In the genomic region with DNA sequence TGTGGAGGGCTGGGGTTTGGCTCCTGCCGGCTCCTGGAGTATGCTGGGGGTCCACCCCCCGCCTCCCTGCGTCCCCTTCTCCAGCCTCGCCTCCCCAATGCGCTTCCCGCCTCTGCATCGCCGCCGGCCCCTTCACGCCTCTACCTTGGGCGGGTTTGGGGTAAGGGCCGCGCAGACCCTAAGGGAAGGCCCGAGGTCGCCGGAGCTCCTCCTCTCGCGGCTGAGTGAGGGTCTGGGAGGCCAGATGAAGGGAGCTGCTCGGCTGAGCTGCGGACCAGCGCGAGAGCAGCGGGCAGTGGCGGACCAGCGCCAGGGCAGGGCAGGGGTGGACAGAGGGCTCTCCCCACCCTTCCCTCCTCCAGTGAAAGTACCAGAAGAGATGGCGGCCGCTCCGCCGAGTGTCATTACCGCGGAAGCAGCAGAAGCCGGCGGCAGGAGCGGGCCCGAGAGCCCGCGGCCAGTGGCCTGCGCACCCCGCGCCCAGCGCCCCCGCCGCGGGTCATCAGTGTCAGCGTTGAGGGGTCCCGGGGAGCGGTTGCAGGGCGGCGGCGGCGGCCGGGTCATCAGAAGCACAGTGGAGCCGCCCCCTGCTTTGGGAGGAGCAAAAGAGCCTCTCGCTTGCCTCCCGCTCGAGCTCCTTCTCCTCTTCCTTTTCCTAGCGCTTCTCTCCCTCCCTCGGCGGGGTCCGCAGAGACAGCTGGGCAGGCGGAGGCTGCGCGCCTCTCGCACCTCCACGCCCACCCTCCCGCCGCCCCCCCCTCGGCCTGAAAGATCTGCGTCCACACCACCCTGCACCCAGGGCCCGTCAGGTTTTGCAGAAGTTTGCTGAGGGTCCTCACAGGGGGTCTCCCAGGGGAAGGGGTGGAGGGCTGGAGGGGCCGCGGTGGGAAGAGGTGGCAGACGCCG, we compare ENCODE assay signal across 2 cellular contexts.
TF ChIP-seq lines count a peak whose summit lies in the region.

No MANE protein-coding gene starts in this region.

TF ChIP-seq in SK-N-SH, 30 proteins besides CTCF, POLR2A, EP300 and RAD21 (continued from another document):
- TF ChIP-seq, protein P1, sequence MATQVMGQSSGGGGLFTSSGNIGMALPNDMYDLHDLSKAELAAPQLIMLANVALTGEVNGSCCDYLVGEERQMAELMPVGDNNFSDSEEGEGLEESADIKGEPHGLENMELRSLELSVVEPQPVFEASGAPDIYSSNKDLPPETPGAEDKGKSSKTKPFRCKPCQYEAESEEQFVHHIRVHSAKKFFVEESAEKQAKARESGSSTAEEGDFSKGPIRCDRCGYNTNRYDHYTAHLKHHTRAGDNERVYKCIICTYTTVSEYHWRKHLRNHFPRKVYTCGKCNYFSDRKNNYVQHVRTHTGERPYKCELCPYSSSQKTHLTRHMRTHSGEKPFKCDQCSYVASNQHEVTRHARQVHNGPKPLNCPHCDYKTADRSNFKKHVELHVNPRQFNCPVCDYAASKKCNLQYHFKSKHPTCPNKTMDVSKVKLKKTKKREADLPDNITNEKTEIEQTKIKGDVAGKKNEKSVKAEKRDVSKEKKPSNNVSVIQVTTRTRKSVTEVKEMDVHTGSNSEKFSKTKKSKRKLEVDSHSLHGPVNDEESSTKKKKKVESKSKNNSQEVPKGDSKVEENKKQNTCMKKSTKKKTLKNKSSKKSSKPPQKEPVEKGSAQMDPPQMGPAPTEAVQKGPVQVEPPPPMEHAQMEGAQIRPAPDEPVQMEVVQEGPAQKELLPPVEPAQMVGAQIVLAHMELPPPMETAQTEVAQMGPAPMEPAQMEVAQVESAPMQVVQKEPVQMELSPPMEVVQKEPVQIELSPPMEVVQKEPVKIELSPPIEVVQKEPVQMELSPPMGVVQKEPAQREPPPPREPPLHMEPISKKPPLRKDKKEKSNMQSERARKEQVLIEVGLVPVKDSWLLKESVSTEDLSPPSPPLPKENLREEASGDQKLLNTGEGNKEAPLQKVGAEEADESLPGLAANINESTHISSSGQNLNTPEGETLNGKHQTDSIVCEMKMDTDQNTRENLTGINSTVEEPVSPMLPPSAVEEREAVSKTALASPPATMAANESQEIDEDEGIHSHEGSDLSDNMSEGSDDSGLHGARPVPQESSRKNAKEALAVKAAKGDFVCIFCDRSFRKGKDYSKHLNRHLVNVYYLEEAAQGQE (IDR thresholded peaks at IDR 0.05; ENCODE audit: low read depth, low read length): no peak
- TF ChIP-seq MAX (IDR thresholded peaks at IDR 0.05; ENCODE audit: low read depth) (no peak), GATA2 (CRISPR knock-in tag; IDR thresholded peaks at IDR 0.05) (no peak), NFIC (IDR thresholded peaks at IDR 0.05; ENCODE audit: borderline replicate concordance) (no peak), SIN3A (IDR thresholded peaks at IDR 0.05; ENCODE audit: borderline replicate concordance, low read depth, low read length) (no peak), TEAD4 (IDR thresholded peaks at IDR 0.05; ENCODE audit: borderline replicate concordance, insufficient read depth) (no peak), POLR2AphosphoS5 (IDR thresholded peaks at IDR 0.05; ENCODE audit: low read depth, low read length) (no peak), MEF2A (IDR thresholded peaks at IDR 0.05; ENCODE audit: borderline replicate concordance, low read depth) (no peak), TAF1 (IDR thresholded peaks at IDR 0.05; ENCODE audit: borderline replicate concordance, low read depth, low read length) (no peak), ELF1 (IDR thresholded peaks at IDR 0.05) (no peak), FOXM1 (IDR thresholded peaks at IDR 0.05; ENCODE audit: low read depth) (no peak), RFX5 (IDR thresholded peaks at IDR 0.05; ENCODE audit: low read length) (no peak), USF1 (IDR thresholded peaks at IDR 0.05; ENCODE audit: borderline replicate concordance, low read depth) (no peak), NRF1 (IDR thresholded peaks at IDR 0.05; ENCODE audit: low read depth, low read length) (no peak), SMC3 (IDR thresholded peaks at IDR 0.05; ENCODE audit: low read depth, low read length) (no peak), RCOR1 (IDR thresholded peaks at IDR 0.05; ENCODE audit: low read length) (no peak)
- TF ChIP-seq, protein P2, sequence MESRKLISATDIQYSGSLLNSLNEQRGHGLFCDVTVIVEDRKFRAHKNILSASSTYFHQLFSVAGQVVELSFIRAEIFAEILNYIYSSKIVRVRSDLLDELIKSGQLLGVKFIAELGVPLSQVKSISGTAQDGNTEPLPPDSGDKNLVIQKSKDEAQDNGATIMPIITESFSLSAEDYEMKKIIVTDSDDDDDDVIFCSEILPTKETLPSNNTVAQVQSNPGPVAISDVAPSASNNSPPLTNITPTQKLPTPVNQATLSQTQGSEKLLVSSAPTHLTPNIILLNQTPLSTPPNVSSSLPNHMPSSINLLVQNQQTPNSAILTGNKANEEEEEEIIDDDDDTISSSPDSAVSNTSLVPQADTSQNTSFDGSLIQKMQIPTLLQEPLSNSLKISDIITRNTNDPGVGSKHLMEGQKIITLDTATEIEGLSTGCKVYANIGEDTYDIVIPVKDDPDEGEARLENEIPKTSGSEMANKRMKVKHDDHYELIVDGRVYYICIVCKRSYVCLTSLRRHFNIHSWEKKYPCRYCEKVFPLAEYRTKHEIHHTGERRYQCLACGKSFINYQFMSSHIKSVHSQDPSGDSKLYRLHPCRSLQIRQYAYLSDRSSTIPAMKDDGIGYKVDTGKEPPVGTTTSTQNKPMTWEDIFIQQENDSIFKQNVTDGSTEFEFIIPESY (IDR thresholded peaks at IDR 0.05; ENCODE audit: borderline replicate concordance, low read depth): no peak

TF ChIP-seq in SK-N-SH treated with all-trans-retinoic acid at 6 μM for 48 hours, 23 proteins besides CTCF, POLR2A, EP300 and RAD21 (continued from another document):
- TF ChIP-seq PATZ1 (CRISPR knock-in tag; IDR thresholded peaks at IDR 0.05; ENCODE audit: borderline replicate concordance) (no peak), ZFP3 (CRISPR knock-in tag; IDR thresholded peaks at IDR 0.05) (no peak), POU6F1 (CRISPR knock-in tag; IDR thresholded peaks at IDR 0.05; ENCODE audit: borderline replicate concordance, low read depth) (no peak), ISL1 (CRISPR knock-in tag; IDR thresholded peaks at IDR 0.05) (no peak), TSHZ2 (CRISPR knock-in tag; IDR thresholded peaks at IDR 0.05) (no peak), OSR1 (CRISPR knock-in tag; IDR thresholded peaks at IDR 0.05) (no peak), CSRNP3 (CRISPR knock-in tag; IDR thresholded peaks at IDR 0.05) (no peak), ESRRG (CRISPR knock-in tag; IDR thresholded peaks at IDR 0.05) (no peak), CREB5 (CRISPR knock-in tag; IDR thresholded peaks at IDR 0.05; ENCODE audit: low read depth) (no peak)
